Comparison of ENCODE assay signal across 21 cellular contexts in the genomic region with DNA sequence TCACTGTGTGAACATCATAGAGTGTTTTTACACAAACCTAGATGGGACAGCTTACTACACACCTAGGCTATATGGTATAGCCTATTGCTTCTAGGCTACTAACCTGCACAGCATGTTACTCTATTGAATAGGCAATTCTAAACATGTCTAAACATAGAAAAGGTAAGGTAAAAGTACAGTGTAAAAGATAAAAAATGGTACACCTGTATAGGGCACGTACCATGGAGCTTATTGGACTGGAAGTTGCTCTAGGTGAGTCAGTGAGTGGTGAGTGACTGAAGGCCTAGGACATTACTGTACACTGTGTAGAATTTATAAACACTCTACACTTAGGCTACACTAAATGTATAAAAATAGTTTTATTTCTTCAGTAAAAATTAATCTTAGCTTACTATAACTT.
DNase-seq lines count a peak whose midpoint lies in the region; ATAC-seq and TF ChIP-seq lines count a peak whose summit lies in the region.
"Had no signal": no experiment of that assay in that cellular context is flagged by ENCODE, and none has a peak within 500 bp of the region (broad histone marks: within the 10 kb centered on the region; RNA-seq: fewer than 3 reads in every experiment).

No MANE protein-coding gene starts in this region.

- H3K4me3 ChIP-seq in mammary epithelial cell (replicated peaks in 1 of 3; ENCODE audit: insufficient read depth in 1 of 3, low read depth in 2 of 3, low read length in 3 of 3) (no peak overlapping the region), RWPE2 (ENCODE audit: severe bottlenecking) (no peak overlapping the region), breast epithelium (no peak overlapping the region)
- H3K4me3 ChIP-seq: BLaER1, GM12878, GM23338, HAP-1 had no signal

- H3K36me3 Mint-ChIP-seq in MCF 10A (ENCODE audit: insufficient read depth, unreplicated experiment), result no peaks in the 10 kb centered on the region
- H3K36me3 Mint-ChIP-seq: CD4-positive, CD25-positive, alpha-beta regulatory T cell; CD8-positive, alpha-beta T cell had no signal

- DNase-seq in mammary epithelial cell (peak; percentile 9), MCF 10A (ENCODE audit: unreplicated experiment) (no peak), RWPE2 (ENCODE audit: low spot score) (no peak), epithelial cell of prostate (ENCODE audit: low read depth, low spot score) (peak; percentile 33), breast epithelium (ENCODE audit: low spot score in 2 of 2) (no peak), superior temporal gyrus (ENCODE audit: extremely low spot score) (no peak), NCI-H1930 (lab: John Stamatoyannopoulos, UW) (no peak)
- DNase-seq: Caco-2; CD4-positive, CD25-positive, alpha-beta regulatory T cell; CD8-positive, alpha-beta T cell; DMS153; DND-41; GDM1; HFFc6 had no signal

- ATAC-seq in RWPE2 (ENCODE audit: low read depth), result peak; percentile 48; the same call in 1 of the 3 replicates
- ATAC-seq: CD8-positive, alpha-beta T cell; GM12878; GM23338 had no signal

- dilution Hi-C loops in mammary epithelial cell (cut with HindIII; ENCODE audit: low sequenced_read_pairs), result no loop called here

- no peak for TF ChIP-seq POLR2A in breast epithelium (IDR thresholded peaks at IDR 0.05)

- in situ Hi-C loops in mammary epithelial cell (cut with MboI; ENCODE audit: low sequenced_read_pairs in 2 of 2), result no loop called here

- H3K36me3 ChIP-seq in mammary epithelial cell (ENCODE audit: insufficient read depth, low read length) (no peaks in the 10 kb centered on the region), RWPE2 (ENCODE audit: low read depth) (no peaks in the 10 kb centered on the region), breast epithelium (no peaks in the 10 kb centered on the region)
- H3K36me3 ChIP-seq: BLaER1, HAP-1 had no signal

- no peaks in the 10 kb centered on the region for H3K9me3 Mint-ChIP-seq in MCF 10A (ENCODE audit: unreplicated experiment)
- H3K9me3 Mint-ChIP-seq: CD4-positive, CD25-positive, alpha-beta regulatory T cell; CD8-positive, alpha-beta T cell; GM23338 had no signal

- POLR2A ChIA-PET in MCF 10A (lab: Yijun Ruan, JAX), result no interaction called here

- no peaks in the 10 kb centered on the region for H4K20me1 ChIP-seq in mammary epithelial cell (ENCODE audit: insufficient read depth, low read length)
- H4K20me1 ChIP-seq: BLaER1 had no signal

- intact Hi-C loops in mammary epithelial cell (cut with micrococcal nuclease), result no loop called here
- intact Hi-C loops in MCF 10A (cut with micrococcal nuclease), result no loop called here
- intact Hi-C loops in breast epithelium (cut with DNase I; ENCODE audit: low total_unique reads), result no loop called here

- H3K79me2 ChIP-seq in mammary epithelial cell (ENCODE audit: insufficient read depth, low read length), result no peaks in the 10 kb centered on the region

- no peak overlapping the region for H3K4me3 Mint-ChIP-seq in MCF 10A (ENCODE audit: unreplicated experiment)
- H3K4me3 Mint-ChIP-seq: B cell; CD4-positive, CD25-positive, alpha-beta regulatory T cell; CD8-positive, alpha-beta T cell; GM23338; HFFc6 had no signal

- H3K9me3 ChIP-seq in mammary epithelial cell (replicated peaks; ENCODE audit: insufficient read depth, low read length) (no peaks in the 10 kb centered on the region), RWPE2 (ENCODE audit: severe bottlenecking) (no peaks in the 10 kb centered on the region), breast epithelium (no peaks in the 10 kb centered on the region)
- H3K9me3 ChIP-seq: BLaER1, Caco-2, HAP-1 had no signal

- H3K27ac ChIP-seq in mammary epithelial cell (ENCODE audit: insufficient read depth, low read depth, low read length) (no peak overlapping the region), RWPE2 (ENCODE audit: poor library complexity, severe bottlenecking) (no peak overlapping the region), epithelial cell of prostate (no peak overlapping the region), breast epithelium (no peak overlapping the region)
- H3K27ac ChIP-seq: 22Rv1, BLaER1, C4-2B had no signal

- WGBS in mammary epithelial cell (ENCODE audit: low coverage, missing lambda C conversion rate), result 53% methylated on average over 1 of the region's 1 CpG

- H3K4me1 ChIP-seq in mammary epithelial cell (ENCODE audit: insufficient read depth, low read length), result no peaks in the 10 kb centered on the region
- no peaks in the 10 kb centered on the region for H3K4me1 ChIP-seq in RWPE2 (ENCODE audit: insufficient read depth, poor library complexity, severe bottlenecking)
- H3K4me1 ChIP-seq in breast epithelium, result no peaks in the 10 kb centered on the region
- H3K4me1 ChIP-seq: BLaER1, Caco-2 had no signal

- no peak overlapping the region for H3K4me2 ChIP-seq in mammary epithelial cell (ENCODE audit: insufficient read depth, low read depth, low read length)
- H3K4me2 ChIP-seq: BLaER1, GM23338 had no signal

- TF ChIP-seq CTCF in mammary epithelial cell (conservative IDR thresholded peaks at IDR 0.05 in 1 of 2, IDR thresholded peaks at IDR 0.05 in 1 of 2; ENCODE audit: extremely low read depth in 1 of 2, insufficient read depth in 1 of 2, low read depth in 1 of 2, low read length in 2 of 2) (no peak), MCF 10A (IDR thresholded peaks at IDR 0.05; ENCODE audit: unreplicated experiment) (no peak), RWPE2 (IDR thresholded peaks at IDR 0.05; ENCODE audit: poor library complexity, severe bottlenecking) (no peak), breast epithelium (IDR thresholded peaks at IDR 0.05) (no peak)

- no peak overlapping the region for H2AFZ ChIP-seq in mammary epithelial cell (ENCODE audit: low read depth, low read length)
- H2AFZ ChIP-seq: GM23338 had no signal

- no peaks in the 10 kb centered on the region for H3K27me3 ChIP-seq in mammary epithelial cell (ENCODE audit: insufficient read depth, low read length)
- no peaks in the 10 kb centered on the region for H3K27me3 ChIP-seq in RWPE2 (ENCODE audit: insufficient read depth, poor library complexity, severe bottlenecking)
- no peaks in the 10 kb centered on the region for H3K27me3 ChIP-seq in breast epithelium
- H3K27me3 ChIP-seq: BLaER1 had no signal

- no peak overlapping the region for H3K27ac Mint-ChIP-seq in MCF 10A (ENCODE audit: low read depth, unreplicated experiment)
- H3K27ac Mint-ChIP-seq: B cell; CD4-positive, CD25-positive, alpha-beta regulatory T cell; CD8-positive, alpha-beta T cell; GM23338; HFFc6 had no signal

- no peak overlapping the region for H3K9ac ChIP-seq in mammary epithelial cell (ENCODE audit: insufficient read depth, low read length)
- H3K9ac ChIP-seq: BLaER1 had no signal

- BruUV-seq in mammary epithelial cell (replicated peaks; lab: Mats Ljungman, UMichigan), result no TSS peak
- BruUV-seq in MCF 10A (replicated peaks; lab: Mats Ljungman, UMichigan), result no TSS peak

- no peaks in the 10 kb centered on the region for H3K4me1 Mint-ChIP-seq in MCF 10A (ENCODE audit: insufficient read depth, unreplicated experiment)
- H3K4me1 Mint-ChIP-seq: B cell; CD4-positive, CD25-positive, alpha-beta regulatory T cell; GM23338 had no signal

- CTCF ChIA-PET in mammary epithelial cell (lab: Charles Lee; ENCODE audit: low non-redundant PET), result no interaction called here
- CTCF ChIA-PET in MCF 10A (lab: Yijun Ruan, JAX), result no interaction called here

- no peaks in the 10 kb centered on the region for H3K27me3 Mint-ChIP-seq in MCF 10A (ENCODE audit: insufficient read depth, unreplicated experiment)
- H3K27me3 Mint-ChIP-seq: B cell; CD4-positive, CD25-positive, alpha-beta regulatory T cell had no signal

Comparison
In these comparisons a context has a peak if more than half of its experiments do, and no peak if none do; other contexts are left out.
1. DNase-seq: peak in mammary epithelial cell (single experiment) and epithelial cell of prostate (single experiment); none in MCF 10A (single experiment), RWPE2 (single experiment), breast epithelium (0 of 2), superior temporal gyrus (single experiment) and NCI-H1930 (0 of 2).